In genomic region chr14:51216602-51217001, GRCh38 we compare ENCODE assay signal across 14 cellular contexts. TPM values are rescaled to one million over a fixed set of nuclear protein-coding genes. Genes with fewer than 3 reads are reported as not detected.
DNase-seq lines count a peak whose midpoint lies in the region; ATAC-seq and TF ChIP-seq lines count a peak whose summit lies in the region.
"Had no signal": no experiment of that assay in that cellular context is flagged by ENCODE, and none has a peak within 500 bp of the region (broad histone marks: within the 10 kb centered on the region; RNA-seq: fewer than 3 reads in every experiment).

No MANE protein-coding gene starts in this region.

- no peak overlapping the region for H3K4me2 ChIP-seq in OCI-LY3 (ENCODE audit: low read length)
- H3K4me2 ChIP-seq in GM23248 (ENCODE audit: unreplicated experiment), result no peak overlapping the region
- H3K4me2 ChIP-seq: A549 had no signal

- H3F3A ChIP-seq in GM23248 (ENCODE audit: insufficient read depth), result no peaks in the 10 kb centered on the region

- H3K27ac ChIP-seq in OCI-LY3 (ENCODE audit: low read length), result no peak overlapping the region
- H3K27ac ChIP-seq in GM23248, result no peak overlapping the region
- H3K27ac ChIP-seq: A549, C4-2B, HL-60 had no signal

- no peak for ATAC-seq in activated naive CD8-positive, alpha-beta T cell treated with anti-CD3 and anti-CD28 coated beads, Interleukin-2, amount 50 U/mL, for 24 hours
- ATAC-seq: A549, HCT116 had no signal

- H3K9ac ChIP-seq in OCI-LY3 (ENCODE audit: low read length) (no peak overlapping the region), GM23248 (no peak overlapping the region)

- H4K20me1 ChIP-seq in OCI-LY3 (ENCODE audit: insufficient read depth, low read length) (no peaks in the 10 kb centered on the region), GM23248 (ENCODE audit: insufficient read depth) (no peaks in the 10 kb centered on the region)

- no peaks in the 10 kb centered on the region for H3K79me2 ChIP-seq in OCI-LY3 (ENCODE audit: low read length)
- no peaks in the 10 kb centered on the region for H3K79me2 ChIP-seq in GM23248 (ENCODE audit: insufficient read depth)

- no peaks in the 10 kb centered on the region for H3K9me3 ChIP-seq in OCI-LY3 (ENCODE audit: insufficient read depth, low read length)
- H3K9me3 ChIP-seq in GM23248 (ENCODE audit: low read depth), result no peaks in the 10 kb centered on the region
- H3K9me3 ChIP-seq: A549, BE2C had no signal

- H3K4me3 ChIP-seq in OCI-LY3 (ENCODE audit: low read length), result no peak overlapping the region
- no peak overlapping the region for H3K4me3 ChIP-seq in choroid plexus epithelial cell (ENCODE audit: low read depth, low read length)
- H3K4me3 ChIP-seq in GM23248, result no peak overlapping the region
- H3K4me3 ChIP-seq: A549 had no signal

- WGBS in GM23248 (ENCODE audit: low coverage in 1 of 2, low lambda C conversion rate in 2 of 2, missing lambda C conversion rate in 2 of 2), 2 experiments, result 28 to 41% methylated on average over 1 of the region's 1 CpG

- peaks cover under 1% of the 10 kb centered on the region for H3K9me3 Mint-ChIP-seq in activated naive CD8-positive, alpha-beta T cell treated with anti-CD3 and anti-CD28 coated beads, Interleukin-2, amount 50 U/mL, for 24 hours

- no peak overlapping the region for H3K4me3 Mint-ChIP-seq in activated naive CD8-positive, alpha-beta T cell treated with anti-CD3 and anti-CD28 coated beads, Interleukin-2, amount 50 U/mL, for 24 hours
- H3K4me3 Mint-ChIP-seq: CD4-positive, alpha-beta memory T cell had no signal

- H3K9me2 ChIP-seq in GM23248 (ENCODE audit: insufficient read depth), result no peaks in the 10 kb centered on the region

- no peak overlapping the region for H3K27ac Mint-ChIP-seq in activated naive CD8-positive, alpha-beta T cell treated with anti-CD3 and anti-CD28 coated beads, Interleukin-2, amount 50 U/mL, for 24 hours
- H3K27ac Mint-ChIP-seq: CD4-positive, alpha-beta memory T cell had no signal

- H3K36me3 Mint-ChIP-seq in activated naive CD8-positive, alpha-beta T cell treated with anti-CD3 and anti-CD28 coated beads, Interleukin-2, amount 50 U/mL, for 24 hours (ENCODE audit: low read depth), result no peaks in the 10 kb centered on the region

- no peaks in the 10 kb centered on the region for H3K27me3 Mint-ChIP-seq in activated naive CD8-positive, alpha-beta T cell treated with anti-CD3 and anti-CD28 coated beads, Interleukin-2, amount 50 U/mL, for 24 hours

- no peaks in the 10 kb centered on the region for H3K36me3 ChIP-seq in OCI-LY3 (replicated peaks; ENCODE audit: low read depth, low read length)
- H3K36me3 ChIP-seq in GM23248 (ENCODE audit: low read depth), result no peaks in the 10 kb centered on the region
- H3K36me3 ChIP-seq: BE2C had no signal

- TF ChIP-seq CTCF in OCI-LY3 (IDR thresholded peaks at IDR 0.05; ENCODE audit: low read depth, low read length) (0 out of 2 replicates have a peak, but pooled peaks have one; percentile 11), choroid plexus epithelial cell (conservative IDR thresholded peaks at IDR 0.05; ENCODE audit: low read depth, low read length) (no peak)

- in situ Hi-C loops in GM23248 (cut with MboI), result loop anchor here (25.0 kb wide), 1 partner anchor 604 kb away; no protein-coding TSS in a partner anchor

- DNase-seq in NCI-H748 (lab: John Stamatoyannopoulos, UW; ENCODE audit: unreplicated experiment), result peak; percentile 18
- no peak for DNase-seq in NCI-H748 treated with DMSO at 0.1 percent for 48 hours (lab: John Stamatoyannopoulos, UW)
- peak; percentile 16 for DNase-seq in choroid plexus epithelial cell (ENCODE audit: low read depth)
- DNase-seq in activated naive CD8-positive, alpha-beta T cell treated with anti-CD3 and anti-CD28 coated beads, Interleukin-2, amount 50 U/mL, for 24 hours, result no peak
- no peak for DNase-seq in GM23248
- DNase-seq: BE2C; CD4-positive, alpha-beta memory T cell; DND-41; GDM1 had no signal

- no peak overlapping the region for H2AFZ ChIP-seq in OCI-LY3 (ENCODE audit: low read depth, low read length)
- H2AFZ ChIP-seq in GM23248, result no peak overlapping the region

- H3K27me3 ChIP-seq in OCI-LY3 (ENCODE audit: low read depth, low read length), result no peaks in the 10 kb centered on the region
- 0 out of 2 replicates have a peak, but pooled peaks cover 7% of the 10 kb centered on the region for H3K27me3 ChIP-seq in GM23248 (replicated peaks; ENCODE audit: insufficient read depth)
- H3K27me3 ChIP-seq: BE2C had no signal

- H3K4me1 ChIP-seq in OCI-LY3 (ENCODE audit: low read length) (no peaks in the 10 kb centered on the region), GM23248 (ENCODE audit: insufficient read depth) (no peaks in the 10 kb centered on the region)
- H3K4me1 ChIP-seq: BE2C had no signal

- no peaks in the 10 kb centered on the region for H3K4me1 Mint-ChIP-seq in activated naive CD8-positive, alpha-beta T cell treated with anti-CD3 and anti-CD28 coated beads, Interleukin-2, amount 50 U/mL, for 24 hours
- H3K4me1 Mint-ChIP-seq: CD4-positive, alpha-beta memory T cell had no signal

RNA-seq across cellular contexts. Expression of gene TMX1, which starts 23.4 kb away (rescaled TPM):
- total RNA-seq in GM23248 (2014; rRNA removed; shearing (Covaris generic)), result 54.8 and 55.8 TPM in 2 replicates
- 67.9 and 74.1 TPM in 2 replicates for polyA plus RNA-seq in GM23248 (2016; fragmentation: Nextera tagmentation; extraction: Ambion mirVana)

Comparison
In these comparisons a context has a peak if more than half of its experiments do, and no peak if none do; other contexts are left out.
1. DNase-seq: peak in NCI-H748 (single experiment) and choroid plexus epithelial cell (single experiment); none in NCI-H748 treated with DMSO at 0.1 percent for 48 hours (single experiment), activated naive CD8-positive, alpha-beta T cell treated with anti-CD3 and anti-CD28 coated beads, Interleukin-2, amount 50 U/mL, for 24 hours (single experiment) and GM23248 (single experiment).